ENCODE assay signal across 8 cellular contexts in the genomic region with DNA sequence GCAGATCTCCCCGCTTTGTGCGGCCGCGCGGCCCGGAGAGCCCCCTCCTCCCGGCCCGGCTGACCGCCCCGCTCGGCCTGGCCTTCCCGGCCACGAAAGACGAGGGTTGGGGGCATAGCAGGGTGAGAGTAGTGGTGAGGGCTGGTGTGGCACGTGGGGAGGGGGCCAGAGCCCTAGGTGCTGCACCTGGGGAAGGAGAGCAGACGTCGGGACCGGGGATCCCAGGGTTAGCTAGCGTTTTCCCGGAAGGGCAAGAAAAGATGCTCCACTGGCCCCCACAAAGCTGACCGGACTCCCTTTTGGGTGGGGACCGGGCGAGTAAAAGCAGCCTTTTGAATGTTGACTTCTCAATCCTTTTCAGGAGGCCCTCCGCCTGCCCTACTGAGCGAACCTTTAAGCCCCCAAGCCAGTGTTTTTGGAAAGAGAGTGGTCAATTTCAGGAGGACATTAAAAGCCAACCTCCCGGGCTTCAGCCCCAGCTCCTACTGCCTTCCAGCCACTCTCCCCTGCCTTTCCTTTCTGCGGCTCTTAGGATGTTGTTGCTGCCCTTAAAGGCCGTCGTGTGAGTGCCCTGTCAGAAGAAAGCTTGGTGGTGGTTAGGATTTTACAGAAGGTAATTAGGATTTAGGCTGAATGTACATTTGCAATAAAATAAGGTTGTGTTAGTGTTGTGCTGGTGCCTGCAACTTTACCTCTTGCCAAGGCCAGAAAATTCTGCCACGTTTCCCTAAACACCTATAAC. TPM values are rescaled to one million over a fixed set of nuclear protein-coding genes. Genes with fewer than 3 reads are reported as not detected.
DNase-seq lines count a peak whose midpoint lies in the region; ATAC-seq and TF ChIP-seq lines count a peak whose summit lies in the region.

No MANE protein-coding gene starts in this region.

- ATAC-seq in Right ventricle myocardium superior (ENCODE audit: poor library complexity) (no peak), Right ventricle myocardium inferior (no peak), GM21515 (IDR thresholded peaks at IDR 0.05; ENCODE audit: unreplicated experiment) (no peak)

- H3K27ac ChIP-seq in brain microvascular endothelial cell, result no peak overlapping the region
- no peak overlapping the region for H3K27ac ChIP-seq in mesenchymal stem cell (ENCODE audit: low read length, poor library complexity, severe bottlenecking)
- peak overlapping the region; percentile 89 for H3K27ac ChIP-seq in urinary bladder (ENCODE audit: low read depth)

- no peaks in the 10 kb centered on the region for H3K36me3 ChIP-seq in brain microvascular endothelial cell (replicated peaks)
- no peaks in the 10 kb centered on the region for H3K36me3 ChIP-seq in mesenchymal stem cell (ENCODE audit: control insufficient read depth in 1 of 2, insufficient read depth in 2 of 2, low read depth in 1 of 2, low read length in 2 of 2)
- H3K36me3 ChIP-seq in urinary bladder (ENCODE audit: insufficient read depth), result no peaks in the 10 kb centered on the region

- H4K8ac ChIP-seq in mesenchymal stem cell (ENCODE audit: low read length), result no peak overlapping the region

- peak overlapping the region; percentile 99 for H3K4me2 ChIP-seq in mesenchymal stem cell (ENCODE audit: low read length, poor library complexity, severe bottlenecking)

- H3K9ac ChIP-seq in mesenchymal stem cell (ENCODE audit: low read length), result peak overlapping the region; percentile 81

- H3K79me1 ChIP-seq in mesenchymal stem cell (replicated peaks; ENCODE audit: low read length, poor library complexity, severe bottlenecking), result no peaks in the 10 kb centered on the region

- no peak overlapping the region for H3K14ac ChIP-seq in mesenchymal stem cell (ENCODE audit: low read length in 2 of 2)

- H2BK12ac ChIP-seq in mesenchymal stem cell (ENCODE audit: low read length in 2 of 2), result no peak overlapping the region

- H3K4me1 ChIP-seq in mesenchymal stem cell (ENCODE audit: control insufficient read depth, insufficient read depth, low read depth, low read length), result peaks cover 17% of the 10 kb centered on the region
- H3K4me1 ChIP-seq in urinary bladder (ENCODE audit: insufficient read depth), result no peaks in the 10 kb centered on the region

- H3K9me3 ChIP-seq in mesenchymal stem cell (ENCODE audit: control insufficient read depth, low read length), result no peaks in the 10 kb centered on the region

- H2BK15ac ChIP-seq in mesenchymal stem cell (ENCODE audit: low read depth, poor library complexity, severe bottlenecking), result no peak overlapping the region

- in situ Hi-C loops in brain microvascular endothelial cell (cut with HindIII; ENCODE audit: low pct_ligation_motif_present, low sequenced_read_pairs), result loop anchor here (25.0 kb wide), 1 partner anchor 190 kb away; no protein-coding TSS in a partner anchor

- WGBS in mesenchymal stem cell, result 9% methylated on average over 24 of the region's 30 CpGs
- WGBS in urinary bladder, result 23% methylated on average over 30 of the region's 30 CpGs

- no peak overlapping the region for H2BK5ac ChIP-seq in mesenchymal stem cell (ENCODE audit: low read depth, low read length, poor library complexity, severe bottlenecking)

- no peak overlapping the region for H2BK120ac ChIP-seq in mesenchymal stem cell (ENCODE audit: low read depth, low read length)

- H3K4me3 ChIP-seq in brain microvascular endothelial cell (ENCODE audit: low read depth, low read length) (peak overlapping the region; percentile 65), mesenchymal stem cell (ENCODE audit: insufficient read depth in 1 of 2, low read depth in 1 of 2, low read length in 2 of 2) (peak overlapping the region; percentile 68 to 77), urinary bladder (ENCODE audit: low read depth, low read length) (peak overlapping the region; percentile 89)

- DNase-seq in Right ventricle myocardium superior, result peak; percentile 41
- no peak for DNase-seq in Right ventricle myocardium inferior (ENCODE audit: missing footprints)
- DNase-seq in brain microvascular endothelial cell, result no peak
- DNase-seq in mesenchymal stem cell, result no peak
- DNase-seq in NCI-H748 treated with DMSO at 0.1 percent for 48 hours (lab: John Stamatoyannopoulos, UW), result no peak
- no peak for DNase-seq in EL

- intact Hi-C loops in Right ventricle myocardium superior (cut with DNase I) (loop anchor here (5.0 kb wide), 2 partner anchors 95 to 325 kb away; no protein-coding TSS in a partner anchor), Right ventricle myocardium inferior (cut with DNase I) (loop anchor here (5.0 kb wide), 3 partner anchors 180 to 325 kb away; no protein-coding TSS in a partner anchor)

- H2AFZ ChIP-seq in mesenchymal stem cell (ENCODE audit: low read depth, low read length), result no peak overlapping the region

- H2AK5ac ChIP-seq in mesenchymal stem cell (ENCODE audit: low read length, severe bottlenecking), result peak overlapping the region; percentile 10

- H3K27me3 ChIP-seq in brain microvascular endothelial cell (replicated peaks) (peaks cover 30% of the 10 kb centered on the region), mesenchymal stem cell (ENCODE audit: control insufficient read depth in 1 of 2, insufficient read depth in 1 of 2, low read length in 2 of 2) (peaks cover 14 to 44% of the 10 kb centered on the region in 2 experiments)

- TF ChIP-seq CTCF in brain microvascular endothelial cell (IDR thresholded peaks at IDR 0.05; ENCODE audit: low read depth, low read length, missing control alignments), result no peak

- H3K23ac ChIP-seq in mesenchymal stem cell (ENCODE audit: low read length in 2 of 2), result no peak overlapping the region

- H3K18ac ChIP-seq in mesenchymal stem cell (ENCODE audit: low read depth in 1 of 2, low read length in 2 of 2), result peak overlapping the region in 1 of 2 experiments; percentile 92

- H3K4ac ChIP-seq in mesenchymal stem cell (ENCODE audit: low read depth in 1 of 2, low read length in 2 of 2), result no peak overlapping the region

- H4K91ac ChIP-seq in mesenchymal stem cell (ENCODE audit: low read length), result no peak overlapping the region

RNA-seq across cellular contexts. Expression of a gene that starts 0.7 kb away (rescaled TPM):
- total RNA-seq in Right ventricle myocardium superior (1.9 TPM), Right ventricle myocardium inferior (2.2 TPM), urinary bladder (7.5 TPM)
- polyA plus RNA-seq in mesenchymal stem cell (2013, experiment 1 of 2), result 0.25 TPM
- polyA plus RNA-seq in mesenchymal stem cell (2013, experiment 2 of 2), result 0.26 TPM
- 0.90 TPM for polyA plus RNA-seq in urinary bladder
